In the genomic region with DNA sequence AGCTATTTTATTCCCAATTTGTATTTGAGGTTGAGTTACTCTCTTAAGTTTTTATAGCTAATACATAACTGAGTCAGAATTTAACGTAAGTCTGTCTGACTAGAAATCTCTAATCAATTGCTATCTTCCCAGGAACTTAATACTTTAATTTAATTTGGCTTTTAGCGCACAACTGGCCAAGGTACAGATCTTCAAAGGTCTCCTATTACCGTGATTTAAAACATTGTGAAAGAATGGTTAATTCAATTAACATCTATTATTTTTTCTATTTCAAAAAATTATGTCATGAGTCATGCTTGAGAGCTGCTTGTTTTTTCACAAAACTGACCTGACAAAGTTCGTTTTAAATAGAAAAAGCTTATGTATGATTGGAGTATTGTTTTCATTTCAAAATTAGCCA, we compare ENCODE assay signal across 30 cellular contexts. TPM values are rescaled to one million over a fixed set of nuclear protein-coding genes. Genes with fewer than 3 reads are reported as not detected.
"Had no signal": no experiment of that assay in that cellular context is flagged by ENCODE, and none has a peak within 500 bp of the region (broad histone marks: within the 10 kb centered on the region; RNA-seq: fewer than 3 reads in every experiment).

No MANE protein-coding gene starts in this region.

- H3K4me1 Mint-ChIP-seq: natural killer cell; nephron; neural progenitor cell; stimulated activated memory B cell treated with anti-CD40 and anti-IgM and Interleukin-4, amounts not matched to agents 10 μg/mL and 1 μg/mL and 100 μg/mL, for 72 hours; stimulated activated naive CD8-positive, alpha-beta T cell treated with anti-CD3 and anti-CD28 coated beads, Interleukin-15, amount 100 ng/mL, for 72 hours had no signal

- H3K27me3 Mint-ChIP-seq: progenitor cell of endocrine pancreas; stimulated activated naive CD8-positive, alpha-beta T cell treated with anti-CD3 and anti-CD28 coated beads, Interleukin-15, amount 100 ng/mL, for 72 hours had no signal

- H3K79me2 ChIP-seq: parathyroid adenoma had no signal

- H3K9ac ChIP-seq: neural progenitor cell, parathyroid adenoma had no signal

- H3K4me3 ChIP-seq: neural progenitor cell, ovary, psoas muscle, skin epidermis, smooth muscle cell, spleen, testis, tibial artery, transverse colon, upper lobe of right lung, uterus had no signal

- H3K4me3 Mint-ChIP-seq: naive B cell; natural killer cell; nephron; neural progenitor cell; stimulated activated memory B cell treated with anti-CD40 and anti-IgM and Interleukin-4, amounts not matched to agents 10 μg/mL and 1 μg/mL and 100 μg/mL, for 72 hours; stimulated activated naive CD8-positive, alpha-beta T cell treated with anti-CD3 and anti-CD28 coated beads, Interleukin-15, amount 100 ng/mL, for 72 hours; type B pancreatic cell had no signal

- H3K4me2 ChIP-seq: neural progenitor cell, smooth muscle cell had no signal

- H3K36me3 Mint-ChIP-seq: naive B cell; natural killer cell; neural progenitor cell; stimulated activated memory B cell treated with anti-CD40 and anti-IgM and Interleukin-4, amounts not matched to agents 10 μg/mL and 1 μg/mL and 100 μg/mL, for 72 hours; type B pancreatic cell had no signal

- H3K27ac ChIP-seq: neural progenitor cell, ovary, parathyroid adenoma, psoas muscle, skin epidermis, spleen, testis, tibial artery, transverse colon, upper lobe of right lung, uterus had no signal

- H3K27me3 ChIP-seq: neural progenitor cell, ovary, spleen, testis, tibial artery, transverse colon, upper lobe of right lung, uterus had no signal

- H3K36me3 ChIP-seq: neural progenitor cell, ovary, tibial artery, transverse colon, upper lobe of right lung, uterus had no signal

- ATAC-seq: psoas muscle; right cardiac atrium; sciatic nerve; stimulated activated memory B cell treated with anti-CD40 and anti-IgM and Interleukin-4, amounts not matched to agents 10 μg/mL and 1 μg/mL and 100 μg/mL, for 72 hours; upper lobe of right lung had no signal

- H2AFZ ChIP-seq: neural progenitor cell, parathyroid adenoma had no signal

- H3K27ac Mint-ChIP-seq: naive B cell; natural killer cell; nephron; neural progenitor cell; progenitor cell of endocrine pancreas; stimulated activated memory B cell treated with anti-CD40 and anti-IgM and Interleukin-4, amounts not matched to agents 10 μg/mL and 1 μg/mL and 100 μg/mL, for 72 hours; stimulated activated naive CD8-positive, alpha-beta T cell treated with anti-CD3 and anti-CD28 coated beads, Interleukin-15, amount 100 ng/mL, for 72 hours; type B pancreatic cell had no signal

- DNase-seq: naive B cell; natural killer cell; occipital lobe; ovary; posterior cingulate gyrus; psoas muscle; right cardiac atrium; spleen; stimulated activated CD4-positive, alpha-beta T cell treated with anti-CD3 and anti-CD28 coated beads, Interleukin-12 subunit alpha, Interleukin-12 subunit beta, amount 100 ng/mL, for 4 hours; stimulated activated CD4-positive, alpha-beta T cell treated with anti-CD3 and anti-CD28 coated beads, Interleukin-1b, Interleukin-23, amount 100 ng/mL, for 48 hours; stimulated activated CD4-positive, alpha-beta T cell treated with anti-CD3 and anti-CD28 coated beads, Interleukin-4, amount 100 ng/mL, for 1 hour; stimulated activated CD4-positive, alpha-beta T cell treated with anti-CD3 and anti-CD28 coated beads, Interleukin-4, amount 100 ng/mL, for 4 hours; stimulated activated CD8-positive, alpha-beta memory T cell treated with anti-CD3 and anti-CD28 coated beads, Interleukin-4, amount 100 ng/mL, for 48 hours; stimulated activated naive CD8-positive, alpha-beta T cell treated with anti-CD3 and anti-CD28 coated beads, Interleukin-15, amount 100 ng/mL, for 72 hours; stimulated activated naive CD8-positive, alpha-beta T cell treated with anti-CD3 and anti-CD28 coated beads, Interleukin-15, Interleukin-2, amounts not matched to agents 100 U/mL and 50 U/mL, for 24 hours; testis; tibial artery; transverse colon; upper lobe of right lung; uterus had no signal

- H3K4me1 ChIP-seq: neural progenitor cell, parathyroid adenoma, psoas muscle, spleen, testis, tibial artery, transverse colon, upper lobe of right lung, uterus had no signal

- H3K9me3 Mint-ChIP-seq: naive B cell; natural killer cell; nephron; neural progenitor cell; stimulated activated memory B cell treated with anti-CD40 and anti-IgM and Interleukin-4, amounts not matched to agents 10 μg/mL and 1 μg/mL and 100 μg/mL, for 72 hours; stimulated activated naive CD8-positive, alpha-beta T cell treated with anti-CD3 and anti-CD28 coated beads, Interleukin-15, amount 100 ng/mL, for 72 hours; type B pancreatic cell had no signal

- H3K9me3 ChIP-seq: ovary, psoas muscle, spleen, testis, tibial artery, transverse colon, upper lobe of right lung, uterus had no signal

RNA-seq across cellular contexts. Expression of a gene that starts 49.9 kb away (rescaled TPM):
- total RNA-seq: natural killer cell, progenitor cell of endocrine pancreas had no signal
- polyA plus RNA-seq: neural cell had no signal
